Comparison of ENCODE assay signal across 29 cellular contexts in genomic region chr1:44334968-44335367, GRCh38.
"Had no signal": no experiment of that assay in that cellular context is flagged by ENCODE, and none has a peak within 500 bp of the region (broad histone marks: within the 10 kb centered on the region; RNA-seq: fewer than 3 reads in every experiment).

No MANE protein-coding gene starts in this region.

- ATAC-seq: esophagus mucosa, foreskin keratinocyte, gastrocnemius medialis, gastroesophageal sphincter, heart left ventricle, heart right ventricle had no signal

- H3K4me2 ChIP-seq: hepatocyte had no signal

- H3K27me3 Mint-ChIP-seq: dendritic cell treated with granulocyte-macrophage colony-stimulating factor and Interleukin-4, amounts not matched to agents 40 ng/mL and 50 ng/mL, for 4 days had no signal

- H3K27ac ChIP-seq: colonic mucosa, coronary artery, epithelial cell of prostate, esophagus muscularis mucosa, esophagus squamous epithelium, foreskin keratinocyte, gastrocnemius medialis, gastroesophageal sphincter, heart left ventricle, heart right ventricle, hepatocyte had no signal

- H3K4me3 Mint-ChIP-seq: dendritic cell treated with granulocyte-macrophage colony-stimulating factor and Interleukin-4, amounts not matched to agents 40 ng/mL and 50 ng/mL, for 4 days; endodermal cell had no signal

- DNase-seq: colonic mucosa; cortex of kidney; dermis blood vessel endothelial cell; dorsolateral prefrontal cortex; effector CD4-positive, alpha-beta T cell; effector CD8-positive, alpha-beta T cell; effector memory CD4-positive, alpha-beta T cell; endodermal cell; erythroblast; esophagus squamous epithelium; foreskin fibroblast; foreskin keratinocyte; foreskin melanocyte; gastrocnemius medialis; glutamatergic neuron; head of caudate nucleus; heart left ventricle; heart right ventricle; hippocampal formation had no signal

- H3K4me1 ChIP-seq: colonic mucosa, esophagus muscularis mucosa, foreskin keratinocyte, gastrocnemius medialis, gastroesophageal sphincter, heart left ventricle, heart right ventricle had no signal

- H3K9me3 ChIP-seq: colonic mucosa, esophagus muscularis mucosa, gastrocnemius medialis, gastroesophageal sphincter, heart left ventricle had no signal

- FAIRE-seq: endometrium, endothelial cell of umbilical vein, frontal cortex had no signal

- H3K27me3 ChIP-seq: colonic mucosa, dorsolateral prefrontal cortex, esophagus muscularis mucosa, esophagus squamous epithelium, foreskin keratinocyte, gastrocnemius medialis, gastroesophageal sphincter, heart left ventricle, heart right ventricle, hepatocyte had no signal

- H3K36me3 ChIP-seq: colonic mucosa had no signal

- H2AFZ ChIP-seq: hepatocyte had no signal

- H3K27ac Mint-ChIP-seq: dendritic cell treated with granulocyte-macrophage colony-stimulating factor and Interleukin-4, amounts not matched to agents 40 ng/mL and 50 ng/mL, for 4 days; endodermal cell had no signal

- H3K4me3 ChIP-seq: colonic mucosa, coronary artery, dorsolateral prefrontal cortex, esophagus muscularis mucosa, esophagus squamous epithelium, gastrocnemius medialis, gastroesophageal sphincter, heart left ventricle, heart right ventricle, hepatocyte had no signal
